Comparison of ENCODE assay signal across 12 cellular contexts in genomic region chr19:38303517-38304351, GRCh38. TPM values are rescaled to one million over a fixed set of nuclear protein-coding genes. Genes with fewer than 3 reads are reported as not detected.
DNase-seq lines count a peak whose midpoint lies in the region; ATAC-seq and TF ChIP-seq lines count a peak whose summit lies in the region.
"Had no signal": no experiment of that assay in that cellular context is flagged by ENCODE, and none has a peak within 500 bp of the region (broad histone marks: within the 10 kb centered on the region; RNA-seq: fewer than 3 reads in every experiment).

TSS of gene C19orf33 (plus strand) at chr19:38304251. CDS start at chr19:38304262, 11 bp downstream.

- WGBS in heart right ventricle, 2 donors: 58 to 65% methylated on average over 28 of the region's 28 CpGs

- no peaks in the 10 kb centered on the region for H3K27me3 ChIP-seq in heart right ventricle

- peak in 7 of 8 donors; percentile 38 to 78 (median 70) for ATAC-seq in heart right ventricle
- peak; percentile 73 for ATAC-seq in omental fat pad (ENCODE audit: low FRiP score)

- TF ChIP-seq CTCF in heart right ventricle (IDR thresholded peaks at IDR 0.05) (no peak), omental fat pad (IDR thresholded peaks at IDR 0.05) (no peak)

- peak within 1 kb of the TSS in 8 of 10 donors; percentile 18 to 40 (median 28) for H3K4me3 ChIP-seq in heart right ventricle

- H3K27ac ChIP-seq in heart right ventricle: peak within 1 kb of the TSS in 8 of 10 donors; percentile 16 to 85 (median 40)
- H3K27ac ChIP-seq in caudate nucleus (ENCODE audit: low read depth, low read length): no peak within 1 kb of the TSS
- H3K27ac ChIP-seq: C4-2B had no signal

- peaks cover 0 to 15% (median 0%) of the 10 kb centered on the region in 9 donors for H3K4me1 ChIP-seq in heart right ventricle

- DNase-seq in ELF-1 (ENCODE audit: low read depth, low spot score) (peak; percentile 44), SW 1271 (lab: John Stamatoyannopoulos, UW) (peak; percentile 67 to 82), heart right ventricle (peak in 1 of 2 donors; percentile 36), omental fat pad (ENCODE audit: low spot score) (no peak), caudate nucleus (lab: John Stamatoyannopoulos, UW) (no peak), OCI-M1 (lab: John Stamatoyannopoulos, UW) (no peak), COLO829 (ENCODE audit: low spot score) (no peak)
- DNase-seq in activated T-cell treated with anti-CD3 and anti-CD28 coated beads, Interleukin-2, amount 50 U/mL, for 48 hours: no peak
- DNase-seq: effector CD8-positive, alpha-beta T cell had no signal

- H3K9me3 ChIP-seq in heart right ventricle: no peaks in the 10 kb centered on the region

- peaks cover 0 to 46% (median 17%) of the 10 kb centered on the region in 9 donors for H3K36me3 ChIP-seq in heart right ventricle

- intact Hi-C loops in heart right ventricle (cut with DNase I): no loop called here

RNA-seq across cellular contexts. Expression of gene C19orf33, which starts in this region (rescaled TPM):
- total RNA-seq in heart right ventricle (10 to 100 TPM in 1 of 10 donors, 1 to 10 TPM in 7, not detected in 2; 2.2 to 37.9 (median 3.7) TPM), omental fat pad (10 to 100 TPM; 28.8 to 76.9 (median 47.2) TPM)
- 100 to 1,000 TPM in 1 of 2 donors, 10 to 100 TPM in 1; 24.9 to 133 TPM for polyA plus RNA-seq in heart right ventricle
- total RNA-seq: M059J, SK-MEL-5 had no signal

Comparison
In these comparisons a context has a peak if more than half of its experiments do, and no peak if none do; other contexts are left out.
1. DNase-seq: peak in ELF-1 (single experiment) and SW 1271 (2 of 2); none in omental fat pad (single experiment), caudate nucleus (0 of 61), OCI-M1 (single experiment), COLO829 (single experiment) and activated T-cell treated with anti-CD3 and anti-CD28 coated beads, Interleukin-2, amount 50 U/mL, for 48 hours (0 of 2).